In genomic region chr15:27091270-27091940, GRCh38 we compare ENCODE assay signal across 1 cellular context.
TF ChIP-seq lines count a peak whose summit lies in the region.

No MANE protein-coding gene starts in this region.

TF ChIP-seq in K562, 482 proteins besides CTCF, POLR2A, EP300 and RAD21 (continued from another document):
- TF ChIP-seq, protein P1, sequence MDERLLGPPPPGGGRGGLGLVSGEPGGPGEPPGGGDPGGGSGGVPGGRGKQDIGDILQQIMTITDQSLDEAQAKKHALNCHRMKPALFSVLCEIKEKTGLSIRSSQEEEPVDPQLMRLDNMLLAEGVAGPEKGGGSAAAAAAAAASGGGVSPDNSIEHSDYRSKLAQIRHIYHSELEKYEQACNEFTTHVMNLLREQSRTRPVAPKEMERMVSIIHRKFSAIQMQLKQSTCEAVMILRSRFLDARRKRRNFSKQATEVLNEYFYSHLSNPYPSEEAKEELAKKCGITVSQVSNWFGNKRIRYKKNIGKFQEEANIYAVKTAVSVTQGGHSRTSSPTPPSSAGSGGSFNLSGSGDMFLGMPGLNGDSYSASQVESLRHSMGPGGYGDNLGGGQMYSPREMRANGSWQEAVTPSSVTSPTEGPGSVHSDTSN (CRISPR knock-in tag; IDR thresholded peaks at IDR 0.05; ENCODE audit: low read depth) = no peak
- TF ChIP-seq, protein P1 (tag; conservative IDR thresholded peaks at IDR 0.05; ENCODE audit: low read depth) = 0 out of 2 replicates have a peak, but pooled peaks have one; percentile 23
- no peak for TF ChIP-seq NR4A1 (CRISPR knock-in tag; IDR thresholded peaks at IDR 0.05)
- TF ChIP-seq NR4A1 (tag; IDR thresholded peaks at IDR 0.05) = peak; percentile 95
- TF ChIP-seq DDX20 (tag; IDR thresholded peaks at IDR 0.05; ENCODE audit: low read depth) = 0 out of 2 replicates have a peak, but pooled peaks have one; percentile 61
- no peak for TF ChIP-seq NR2F6 (CRISPR knock-in tag; IDR thresholded peaks at IDR 0.05)
- TF ChIP-seq PTTG1 (tag; IDR thresholded peaks at IDR 0.05; ENCODE audit: low read depth) = no peak
- no peak for TF ChIP-seq KDM1A (IDR thresholded peaks at IDR 0.05)
- peak; percentile 55; the same call in 1 of the 2 replicates for TF ChIP-seq DMBX1 (CRISPR knock-in tag; IDR thresholded peaks at IDR 0.05; ENCODE audit: borderline replicate concordance)
- no peak for TF ChIP-seq STAT6 (CRISPR knock-in tag; IDR thresholded peaks at IDR 0.05)
- TF ChIP-seq COPS2 (conservative IDR thresholded peaks at IDR 0.05) = no peak
- TF ChIP-seq, protein P2, sequence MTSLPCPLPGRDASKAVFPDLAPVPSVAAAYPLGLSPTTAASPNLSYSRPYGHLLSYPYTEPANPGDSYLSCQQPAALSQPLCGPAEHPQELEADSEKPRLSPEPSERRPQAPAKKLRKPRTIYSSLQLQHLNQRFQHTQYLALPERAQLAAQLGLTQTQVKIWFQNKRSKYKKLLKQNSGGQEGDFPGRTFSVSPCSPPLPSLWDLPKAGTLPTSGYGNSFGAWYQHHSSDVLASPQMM (CRISPR knock-in tag; IDR thresholded peaks at IDR 0.05) = no peak
- no peak for TF ChIP-seq BRF1 (IDR thresholded peaks at IDR 0.05; ENCODE audit: borderline replicate concordance, extremely low read depth, insufficient read length)
- no peak for TF ChIP-seq NR2C1 (IDR thresholded peaks at IDR 0.05)
- peak; percentile 45; the same call in 1 of the 2 replicates for TF ChIP-seq NR2C1 (tag; IDR thresholded peaks at IDR 0.05)
- TF ChIP-seq ZBTB40 (IDR thresholded peaks at IDR 0.05) = no peak
- no peak for TF ChIP-seq ZBTB40 (CRISPR knock-in tag; IDR thresholded peaks at IDR 0.05)
- TF ChIP-seq, protein P3, sequence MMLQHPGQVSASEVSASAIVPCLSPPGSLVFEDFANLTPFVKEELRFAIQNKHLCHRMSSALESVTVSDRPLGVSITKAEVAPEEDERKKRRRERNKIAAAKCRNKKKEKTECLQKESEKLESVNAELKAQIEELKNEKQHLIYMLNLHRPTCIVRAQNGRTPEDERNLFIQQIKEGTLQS (IDR thresholded peaks at IDR 0.05) = peak; percentile 68
- TF ChIP-seq, protein P3 (CRISPR knock-in tag; conservative IDR thresholded peaks at IDR 0.05) = no peak
- TF ChIP-seq ID3 (CRISPR knock-in tag; IDR thresholded peaks at IDR 0.05) = no peak
- peak; percentile 76; the same call in 1 of the 2 replicates for TF ChIP-seq ID3 (tag; IDR thresholded peaks at IDR 0.05)
- peak; percentile 6; the same call in 1 of the 2 replicates for TF ChIP-seq JUND (IDR thresholded peaks at IDR 0.05; ENCODE audit: borderline replicate concordance, low read depth, low read length)
- TF ChIP-seq JUND (tag; IDR thresholded peaks at IDR 0.05; ENCODE audit: borderline replicate concordance, low read depth, low read length) = peak; percentile 42; the same call in 2 of the 3 replicates
- TF ChIP-seq ATF1 (CRISPR knock-in tag; IDR thresholded peaks at IDR 0.05) = no peak
- TF ChIP-seq ATF1 (tag; IDR thresholded peaks at IDR 0.05) = peak; percentile 35
- TF ChIP-seq TAF9B (IDR thresholded peaks at IDR 0.05; ENCODE audit: partially characterized antibody) = no peak
- TF ChIP-seq HNRNPK (IDR thresholded peaks at IDR 0.05; ENCODE audit: low read depth, low read length, poor library complexity, severe bottlenecking) = no peak
- no peak for TF ChIP-seq ZNF224 (CRISPR knock-in tag; IDR thresholded peaks at IDR 0.05)
- no peak for TF ChIP-seq NFIX (CRISPR knock-in tag; IDR thresholded peaks at IDR 0.05; ENCODE audit: low read depth)
- TF ChIP-seq POLR2G (IDR thresholded peaks at IDR 0.05; ENCODE audit: low read depth, low read length) = no peak
TF ChIP-seq in K562: peak in this region for 35.
